Comparison of ENCODE assay signal across 1 cellular context in the genomic region with DNA sequence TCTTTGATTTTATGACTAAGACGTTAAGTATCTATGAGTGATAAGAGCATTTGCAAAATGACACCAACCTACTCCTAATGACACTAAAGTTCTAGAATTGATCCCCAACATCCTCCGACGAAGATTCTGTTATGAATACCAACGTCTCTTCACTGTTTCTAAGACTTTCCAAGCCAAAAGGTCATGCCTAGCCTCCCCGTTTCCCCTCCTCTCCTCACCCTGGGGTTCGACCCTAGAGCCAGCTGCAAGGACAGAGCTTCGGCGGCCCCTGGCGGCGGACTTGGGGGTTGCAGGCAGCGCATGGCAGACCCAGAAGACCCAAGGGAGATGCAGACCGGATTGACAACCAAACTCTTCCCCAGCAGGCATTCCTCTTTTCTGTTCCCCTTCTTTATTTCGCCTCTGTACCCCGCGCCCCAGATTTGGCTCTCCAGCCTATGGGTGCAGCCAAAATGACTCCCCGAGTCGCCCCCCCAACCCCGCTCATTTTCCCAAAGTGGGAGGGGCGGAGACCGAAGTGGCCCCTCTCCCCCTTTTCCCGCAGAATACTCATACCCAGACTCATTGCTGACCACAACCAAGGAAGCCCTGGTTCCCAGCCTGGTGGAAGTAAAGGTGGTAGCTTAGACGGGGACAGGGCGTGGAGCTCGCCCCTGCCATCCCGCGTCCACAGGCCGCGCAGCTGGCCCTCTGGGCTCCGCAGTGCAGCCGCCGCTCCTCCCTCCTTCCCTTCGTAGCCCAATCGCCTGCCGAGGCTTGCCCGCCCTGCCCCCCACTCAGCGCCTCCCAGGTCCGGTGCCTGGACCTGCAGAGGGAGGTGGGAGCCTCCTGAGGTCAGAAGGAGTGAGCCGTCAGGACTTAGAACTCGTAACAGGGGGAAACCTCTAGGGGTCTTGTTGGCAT.
A peak's percentile ranks its signal among the peaks of the same experiment; 100 is the strongest.
TF ChIP-seq lines count a peak whose summit lies in the region.

No MANE protein-coding gene starts in this region.

TF ChIP-seq in H1, 55 proteins besides CTCF, POLR2A, EP300 and RAD21:
- TF ChIP-seq SIRT6 (IDR thresholded peaks at IDR 0.05; ENCODE audit: low read length): no peak
- no peak for TF ChIP-seq RNF2 (IDR thresholded peaks at IDR 0.05; ENCODE audit: borderline replicate concordance, low read depth, low read length, missing control alignments, poor library complexity, severe bottlenecking)
- 0 out of 2 replicates have a peak, but pooled peaks have one; percentile 41 for TF ChIP-seq TAF1 (IDR thresholded peaks at IDR 0.05; ENCODE audit: low read depth, low read length)
- 0 out of 2 replicates have a peak, but pooled peaks have one; percentile 40 for TF ChIP-seq CREB1 (IDR thresholded peaks at IDR 0.05)
- no peak for TF ChIP-seq CEBPB (IDR thresholded peaks at IDR 0.05; ENCODE audit: low read depth, low read length)
- TF ChIP-seq PHF8 (conservative IDR thresholded peaks at IDR 0.05; ENCODE audit: low read depth, low read length): 0 out of 2 replicates have a peak, but pooled peaks have one; percentile 44
- TF ChIP-seq TEAD4 (IDR thresholded peaks at IDR 0.05; ENCODE audit: low read depth, low read length): no peak
- TF ChIP-seq SIN3A (conservative IDR thresholded peaks at IDR 0.05 in 1 of 2, IDR thresholded peaks at IDR 0.05 in 1 of 2; ENCODE audit: low read depth in 1 of 2, low read length in 2 of 2): peak; percentile 70; a peak in 2 of 4 replicates
- TF ChIP-seq, protein P1, sequence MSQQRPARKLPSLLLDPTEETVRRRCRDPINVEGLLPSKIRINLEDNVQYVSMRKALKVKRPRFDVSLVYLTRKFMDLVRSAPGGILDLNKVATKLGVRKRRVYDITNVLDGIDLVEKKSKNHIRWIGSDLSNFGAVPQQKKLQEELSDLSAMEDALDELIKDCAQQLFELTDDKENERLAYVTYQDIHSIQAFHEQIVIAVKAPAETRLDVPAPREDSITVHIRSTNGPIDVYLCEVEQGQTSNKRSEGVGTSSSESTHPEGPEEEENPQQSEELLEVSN (IDR thresholded peaks at IDR 0.05): peak; percentile 32; the same call in 1 of the 2 replicates
- peak; percentile 86 for TF ChIP-seq KDM4A (IDR thresholded peaks at IDR 0.05; ENCODE audit: low read depth, low read length, severe bottlenecking)
- 0 out of 2 replicates have a peak, but pooled peaks have one; percentile 33 for TF ChIP-seq JUND (IDR thresholded peaks at IDR 0.05; ENCODE audit: low read length)
- TF ChIP-seq KDM5A (IDR thresholded peaks at IDR 0.05; ENCODE audit: low read length): peak; percentile 56; the same call in 1 of the 2 replicates
- peak; percentile 63; the same call in 1 of the 2 replicates for TF ChIP-seq GABPA (IDR thresholded peaks at IDR 0.05; ENCODE audit: borderline replicate concordance, insufficient read depth, low read length)
- no peak for TF ChIP-seq POLR2AphosphoS5 (IDR thresholded peaks at IDR 0.05; ENCODE audit: low read depth, low read length)
- TF ChIP-seq CHD2 (IDR thresholded peaks at IDR 0.05; ENCODE audit: low read length): 0 out of 2 replicates have a peak, but pooled peaks have one; percentile 22
- TF ChIP-seq, protein P2, sequence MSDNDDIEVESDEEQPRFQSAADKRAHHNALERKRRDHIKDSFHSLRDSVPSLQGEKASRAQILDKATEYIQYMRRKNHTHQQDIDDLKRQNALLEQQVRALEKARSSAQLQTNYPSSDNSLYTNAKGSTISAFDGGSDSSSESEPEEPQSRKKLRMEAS (IDR thresholded peaks at IDR 0.05): peak; percentile 55
- 0 out of 2 replicates have a peak, but pooled peaks have one; percentile 25 for TF ChIP-seq YY1 (IDR thresholded peaks at IDR 0.05; ENCODE audit: low read depth, low read length)
- peak; percentile 75 for TF ChIP-seq ASH2L (IDR thresholded peaks at IDR 0.05; ENCODE audit: low read length)
